27 cellular contexts compared by ENCODE assay signal in genomic region chr9:23081377-23081776, GRCh38.
"Had no signal": no experiment of that assay in that cellular context is flagged by ENCODE, and none has a peak within 500 bp of the region (broad histone marks: within the 10 kb centered on the region; RNA-seq: fewer than 3 reads in every experiment).

No MANE protein-coding gene starts in this region.

- H2AFZ ChIP-seq: parathyroid adenoma had no signal

- H3K4me1 ChIP-seq: colonic mucosa, esophagus squamous epithelium, parathyroid adenoma, prostate gland, right atrium auricular region, stomach, thyroid gland, vagina had no signal

- H3K27ac ChIP-seq: colonic mucosa, esophagus squamous epithelium, parathyroid adenoma, prostate gland, right atrium auricular region, stomach, thyroid gland, vagina had no signal

- DNase-seq: colonic mucosa; effector CD8-positive, alpha-beta T cell; erythroblast; esophagus squamous epithelium; foreskin melanocyte; glutamatergic neuron; hypothalamus; natural killer cell; occipital lobe; stimulated activated CD4-positive, alpha-beta T cell treated with anti-CD3 and anti-CD28 coated beads, Interleukin-12 subunit alpha, Interleukin-12 subunit beta, amount 100 ng/mL, for 4 hours; stimulated activated CD4-positive, alpha-beta T cell treated with anti-CD3 and anti-CD28 coated beads, Interleukin-2, amount 100 ng/mL, for 24 hours; stimulated activated CD4-positive, alpha-beta T cell treated with anti-CD3 and anti-CD28 coated beads, Interleukin-4, amount 100 ng/mL, for 24 hours; stimulated activated naive CD4-positive, alpha-beta T cell treated with Interleukin-2 at 50 U/mL for 16 hours; stomach; thyroid gland; trophoblast cell had no signal

- H3K4me2 ChIP-seq: smooth muscle cell had no signal

- H3K4me1 Mint-ChIP-seq: memory B cell; natural killer cell; stimulated activated effector memory CD8-positive, alpha-beta T cell treated with anti-CD3 and anti-CD28 coated beads, Interleukin-12 subunit alpha, Interleukin-12 subunit beta, amount 100 ng/mL, for 72 hours had no signal

- H3K36me3 ChIP-seq: colonic mucosa, esophagus squamous epithelium, prostate gland, right atrium auricular region, stomach, thyroid gland, vagina had no signal

- H3K9ac ChIP-seq: parathyroid adenoma had no signal

- H3K27me3 Mint-ChIP-seq: dendritic cell treated with granulocyte-macrophage colony-stimulating factor and Interleukin-4, amounts not matched to agents 40 ng/mL and 50 ng/mL, for 4 days; memory B cell had no signal

- H3K36me3 Mint-ChIP-seq: memory B cell; stimulated activated effector memory CD8-positive, alpha-beta T cell treated with anti-CD3 and anti-CD28 coated beads, Interleukin-12 subunit alpha, Interleukin-12 subunit beta, amount 100 ng/mL, for 72 hours had no signal

- H3K4me3 ChIP-seq: colonic mucosa, esophagus squamous epithelium, lung, prostate gland, right atrium auricular region, smooth muscle cell, stomach, thyroid gland, vagina had no signal

- H3K27ac Mint-ChIP-seq: dendritic cell treated with granulocyte-macrophage colony-stimulating factor and Interleukin-4, amounts not matched to agents 40 ng/mL and 50 ng/mL, for 4 days; memory B cell; natural killer cell; stimulated activated effector memory CD8-positive, alpha-beta T cell treated with anti-CD3 and anti-CD28 coated beads, Interleukin-12 subunit alpha, Interleukin-12 subunit beta, amount 100 ng/mL, for 72 hours had no signal

- H3K79me2 ChIP-seq: parathyroid adenoma had no signal

- H3K27me3 ChIP-seq: colonic mucosa, esophagus squamous epithelium, right atrium auricular region, stomach, thyroid gland, vagina had no signal

- ATAC-seq: left lobe of liver; natural killer cell; sciatic nerve; stimulated activated effector memory CD8-positive, alpha-beta T cell treated with anti-CD3 and anti-CD28 coated beads, Interleukin-12 subunit alpha, Interleukin-12 subunit beta, amount 100 ng/mL, for 72 hours had no signal

- H3K4me3 Mint-ChIP-seq: dendritic cell treated with granulocyte-macrophage colony-stimulating factor and Interleukin-4, amounts not matched to agents 40 ng/mL and 50 ng/mL, for 4 days; memory B cell; natural killer cell; stimulated activated effector memory CD8-positive, alpha-beta T cell treated with anti-CD3 and anti-CD28 coated beads, Interleukin-12 subunit alpha, Interleukin-12 subunit beta, amount 100 ng/mL, for 72 hours had no signal

- H3K9me3 ChIP-seq: colonic mucosa, esophagus squamous epithelium, prostate gland, right atrium auricular region, thyroid gland, vagina had no signal
